Comparison of ENCODE assay signal across 19 cellular contexts in genomic region chr11:623999-624704, GRCh38. TPM values are rescaled to one million over a fixed set of nuclear protein-coding genes. Genes with fewer than 3 reads are reported as not detected.
DNase-seq lines count a peak whose midpoint lies in the region; ATAC-seq and TF ChIP-seq lines count a peak whose summit lies in the region.
"Had no signal": no experiment of that assay in that cellular context is flagged by ENCODE, and none has a peak within 500 bp of the region (broad histone marks: within the 10 kb centered on the region; RNA-seq: fewer than 3 reads in every experiment).

No MANE protein-coding gene starts in this region.

- H3K36me3 ChIP-seq in Caco-2 (ENCODE audit: control insufficient read depth, insufficient read depth, low read length) = no peaks in the 10 kb centered on the region; the same call in 1 of the 2 replicates
- no peaks in the 10 kb centered on the region for H3K36me3 ChIP-seq in endodermal cell (ENCODE audit: control insufficient read depth, insufficient read depth, low read length)
- H3K36me3 ChIP-seq in neuronal stem cell (replicated peaks in 1 of 2; ENCODE audit: control insufficient read depth in 2 of 2, insufficient read depth in 2 of 2, low read length in 2 of 2) = peaks cover 0 to 3% of the 10 kb centered on the region in 2 donors
- no peaks in the 10 kb centered on the region for H3K36me3 ChIP-seq in left ventricle myocardium inferior
- peaks cover 0 to 38% (median 18%) of the 10 kb centered on the region in 4 donors for H3K36me3 ChIP-seq in esophagus muscularis mucosa
- H3K36me3 ChIP-seq: BE2C had no signal

- peak; percentile 49 to 75 for DNase-seq in Caco-2
- DNase-seq in LoVo (ENCODE audit: low spot score) = peak; percentile 63
- DNase-seq in endodermal cell = peak; percentile 47
- DNase-seq in neuronal stem cell (ENCODE audit: low spot score) = no peak
- no peak for DNase-seq in left ventricle myocardium inferior
- DNase-seq in DMS 273 treated with DMSO at 0.1 percent for 48 hours (lab: John Stamatoyannopoulos, UW) = no peak
- DNase-seq in esophagus muscularis mucosa (ENCODE audit: extremely low spot score) = no peak
- DNase-seq: activated CD4-positive, alpha-beta T cell treated with anti-CD3 and anti-CD28 coated beads, Interleukin-2, amount 50 U/mL, for 1 hour; BE2C; effector memory CD4-positive, alpha-beta T cell; naive B cell; NCI-H2227 treated with DMSO at 0.1 percent for 48 hours; stimulated activated CD4-positive, alpha-beta T cell treated with anti-CD3 and anti-CD28 coated beads, Interleukin-2, amount 100 ng/mL, for 24 hours had no signal

- no peak overlapping the region for H2BK12ac ChIP-seq in neuronal stem cell (ENCODE audit: low read length)

- H3K23ac ChIP-seq in neuronal stem cell (ENCODE audit: low read depth, low read length, poor library complexity) = no peak overlapping the region

- WGBS in endodermal cell (ENCODE audit: insufficient coverage in 1 of 2, insufficient read length in 1 of 2), 2 experiments = 91 to 95% methylated on average over 20 to 25 of the region's 25 CpGs
- WGBS in neuronal stem cell (ENCODE audit: extremely low coverage in 2 of 2, insufficient read length in 2 of 2, insufficient replicate concordance in 1 of 2), 2 donors = no CpG with 5 or more reads among the region's 25 CpGs
- 91% methylated on average over 8 of the region's 25 CpGs for WGBS in esophagus muscularis mucosa

- H3K27me3 ChIP-seq in Caco-2 (replicated peaks; ENCODE audit: control insufficient read depth, insufficient read depth, low read length) (no peaks in the 10 kb centered on the region), endodermal cell (ENCODE audit: control insufficient read depth, insufficient read depth, low read length, poor library complexity, severe bottlenecking) (peaks cover 12% of the 10 kb centered on the region), neuronal stem cell (ENCODE audit: control insufficient read depth in 3 of 3, insufficient read depth in 3 of 3, low read depth in 1 of 3, low read length in 3 of 3) (peaks cover 0 to 11% (median 0%) of the 10 kb centered on the region in 3 experiments), left ventricle myocardium inferior (ENCODE audit: low read depth) (peaks cover 29% of the 10 kb centered on the region), esophagus muscularis mucosa (peaks cover 0 to 40% (median 2%) of the 10 kb centered on the region in 4 donors)
- H3K27me3 ChIP-seq: BE2C had no signal

- no peak overlapping the region for H4K8ac ChIP-seq in neuronal stem cell (ENCODE audit: low read depth, low read length)

- H2BK15ac ChIP-seq in neuronal stem cell (ENCODE audit: low read length) = no peak overlapping the region

- H3K9ac ChIP-seq in endodermal cell (ENCODE audit: extremely low read depth, low read length, poor library complexity, severe bottlenecking) = no peak overlapping the region
- peak overlapping the region; percentile 50 for H3K9ac ChIP-seq in neuronal stem cell (ENCODE audit: low read depth, low read length, poor library complexity)

- H3K9me3 ChIP-seq in Caco-2 (no peaks in the 10 kb centered on the region), endodermal cell (ENCODE audit: control insufficient read depth, low read length) (no peaks in the 10 kb centered on the region), neuronal stem cell (replicated peaks in 1 of 2; ENCODE audit: control insufficient read depth in 2 of 2, insufficient read depth in 1 of 2, low read depth in 1 of 2, low read length in 2 of 2) (peaks cover 0 to 2% of the 10 kb centered on the region in 2 donors), left ventricle myocardium inferior (replicated peaks) (no peaks in the 10 kb centered on the region), esophagus muscularis mucosa (no peaks in the 10 kb centered on the region)
- H3K9me3 ChIP-seq: BE2C had no signal

- H3K4me1 Mint-ChIP-seq in Caco-2 (ENCODE audit: low read depth, unreplicated experiment) = peaks cover 14% of the 10 kb centered on the region
- no peaks in the 10 kb centered on the region for H3K4me1 Mint-ChIP-seq in endodermal cell

- H3K4me3 ChIP-seq in Caco-2 (ENCODE audit: low read depth, low read length) = peak overlapping the region; percentile 54
- no peak overlapping the region for H3K4me3 ChIP-seq in endodermal cell (ENCODE audit: low read length)
- H3K4me3 ChIP-seq in neuronal stem cell (ENCODE audit: low read length in 2 of 2) = no peak overlapping the region
- H3K4me3 ChIP-seq in left ventricle myocardium inferior = no peak overlapping the region
- H3K4me3 ChIP-seq in esophagus muscularis mucosa = no peak overlapping the region

- POLR2A ChIA-PET in Caco-2 (lab: Charles Lee) = no interaction called here

- H3K27ac ChIP-seq in endodermal cell (ENCODE audit: low read depth, low read length) (no peak overlapping the region), neuronal stem cell (replicated peaks; ENCODE audit: low read length) (no peak overlapping the region), left ventricle myocardium inferior (replicated peaks) (no peak overlapping the region), esophagus muscularis mucosa (replicated peaks in 1 of 4) (no peak overlapping the region)

- H3K4me2 ChIP-seq in neuronal stem cell (ENCODE audit: insufficient read depth, low read length, poor library complexity, severe bottlenecking) = no peak overlapping the region

- peaks cover 25% of the 10 kb centered on the region for H3K4me1 ChIP-seq in Caco-2
- H3K4me1 ChIP-seq in endodermal cell (ENCODE audit: control insufficient read depth, insufficient read depth, low read length) = no peaks in the 10 kb centered on the region
- peaks cover 0 to 1% of the 10 kb centered on the region in 2 donors for H3K4me1 ChIP-seq in neuronal stem cell (ENCODE audit: control insufficient read depth in 2 of 2, insufficient read depth in 1 of 2, low read depth in 1 of 2, low read length in 2 of 2)
- peaks cover 15% of the 10 kb centered on the region for H3K4me1 ChIP-seq in left ventricle myocardium inferior
- H3K4me1 ChIP-seq in esophagus muscularis mucosa = peaks cover 2 to 37% (median 18%) of the 10 kb centered on the region in 4 donors
- H3K4me1 ChIP-seq: BE2C had no signal

- H3K27me3 Mint-ChIP-seq in Caco-2 (ENCODE audit: insufficient read depth, unreplicated experiment) = no peaks in the 10 kb centered on the region
- H3K27me3 Mint-ChIP-seq in endodermal cell (ENCODE audit: insufficient read depth) = peaks cover 20% of the 10 kb centered on the region

- H2AK5ac ChIP-seq in neuronal stem cell (ENCODE audit: low read depth, low read length) = peak overlapping the region; percentile 75

- TF ChIP-seq EP300 in esophagus muscularis mucosa (IDR thresholded peaks at IDR 0.05) = no peak

- no peaks in the 10 kb centered on the region for H3K79me1 ChIP-seq in neuronal stem cell (ENCODE audit: low read depth, low read length)

- H3K9me3 Mint-ChIP-seq in Caco-2 (ENCODE audit: unreplicated experiment) (peaks cover 11% of the 10 kb centered on the region), endodermal cell (peaks cover 5% of the 10 kb centered on the region)
- H3K9me3 Mint-ChIP-seq: activated T-helper 2 cell treated with anti-CD3 and anti-CD28 coated beads, Interferon-gamma antibody, Interleukin-2, Interleukin-4, amounts not matched to agents 10 μg/mL and 5 μg/mL and 100 μg/mL, durations not matched to agents 14 hours and 24 hours and 36 hours; naive B cell; type B pancreatic cell had no signal

- H3K4ac ChIP-seq in neuronal stem cell (ENCODE audit: low read length) = no peak overlapping the region

- H2AFZ ChIP-seq in neuronal stem cell (ENCODE audit: low read length) = no peak overlapping the region

- no peak for TF ChIP-seq POLR2A in esophagus muscularis mucosa (IDR thresholded peaks at IDR 0.05; ENCODE audit: low read depth)

- H3K27ac Mint-ChIP-seq in Caco-2 (ENCODE audit: unreplicated experiment) (peak overlapping the region; percentile 32), endodermal cell (no peak overlapping the region)
- H3K27ac Mint-ChIP-seq: activated T-helper 2 cell treated with anti-CD3 and anti-CD28 coated beads, Interferon-gamma antibody, Interleukin-2, Interleukin-4, amounts not matched to agents 10 μg/mL and 5 μg/mL and 100 μg/mL, durations not matched to agents 14 hours and 24 hours and 36 hours; naive B cell had no signal

- no peak overlapping the region for H2BK120ac ChIP-seq in neuronal stem cell (ENCODE audit: low read depth, low read length)

- H3K36me3 Mint-ChIP-seq in Caco-2 (ENCODE audit: insufficient read depth, unreplicated experiment) = peaks cover 61% of the 10 kb centered on the region
- peaks cover 6% of the 10 kb centered on the region for H3K36me3 Mint-ChIP-seq in endodermal cell (ENCODE audit: low read depth)
- H3K36me3 Mint-ChIP-seq: naive B cell had no signal

- H2BK5ac ChIP-seq in neuronal stem cell (ENCODE audit: low read length) = peak overlapping the region; percentile 82

- BruUV-seq in Caco-2 (replicated peaks; lab: Mats Ljungman, UMichigan) = TSS peak; percentile 57

- intact Hi-C loops in Caco-2 (cut with micrococcal nuclease; ENCODE audit: unreplicated experiment) (loop anchor here (1.0 kb wide), 1 partner anchor 9 kb away; the partner anchor contains the start of gene IRF7), left ventricle myocardium inferior (cut with micrococcal nuclease) (no loop called here), esophagus muscularis mucosa (cut with DNase I) (no loop called here)

- H3K18ac ChIP-seq in neuronal stem cell (ENCODE audit: low read length) = no peak overlapping the region

- CTCF ChIA-PET in Caco-2 (lab: Charles Lee) = interaction anchor here (0.7 kb wide), 1 partner anchor 51 kb away, joined by 9 read pairs; no protein-coding TSS in a partner anchor

- TF ChIP-seq CTCF in Caco-2 (IDR thresholded peaks at IDR 0.05; ENCODE audit: insufficient read depth in 1 of 2, low read depth in 1 of 2, low read length in 1 of 2, severe bottlenecking in 1 of 2, unreplicated experiment in 1 of 2) (no peak), endodermal cell (conservative IDR thresholded peaks at IDR 0.05) (no peak), left ventricle myocardium inferior (IDR thresholded peaks at IDR 0.05; ENCODE audit: borderline replicate concordance) (no peak), esophagus muscularis mucosa (IDR thresholded peaks at IDR 0.05) (no peak)

- no peak overlapping the region for H3K14ac ChIP-seq in neuronal stem cell (ENCODE audit: low read length)

- H4K91ac ChIP-seq in neuronal stem cell (ENCODE audit: low read depth, low read length, poor library complexity) = no peak overlapping the region

- ATAC-seq in HG03469 (IDR thresholded peaks at IDR 0.05; ENCODE audit: unreplicated experiment) = no peak

- H3K4me3 Mint-ChIP-seq in Caco-2 (ENCODE audit: unreplicated experiment) = peak overlapping the region; percentile 69
- H3K4me3 Mint-ChIP-seq in endodermal cell = no peak overlapping the region
- H3K4me3 Mint-ChIP-seq: naive B cell, type B pancreatic cell had no signal

RNA-seq across cellular contexts. Expression of gene CDHR5, which starts 0.6 kb away (rescaled TPM):
- total RNA-seq in Caco-2 (2022) (30.2 and 42.0 TPM in 2 replicates), endodermal cell (under 1 TPM; 0.13 to 0.27 TPM), left ventricle myocardium inferior (not detected), esophagus muscularis mucosa (1 to 10 TPM in 1 of 4 donors, not detected in 3; 1.3 TPM)
- polyA plus RNA-seq in endodermal cell (2013, experiment 1 of 2) = not detected
- not detected for polyA plus RNA-seq in endodermal cell (2013, experiment 2 of 2)
- not detected for polyA plus RNA-seq in neuronal stem cell (2013, experiment 1 of 2)
- polyA plus RNA-seq in neuronal stem cell (2013, experiment 2 of 2) = not detected
- total RNA-seq: activated T-helper 2 cell treated with anti-CD3 and anti-CD28 coated beads, Interferon-gamma antibody, Interleukin-2, Interleukin-4, amounts not matched to agents 10 μg/mL and 5 μg/mL and 100 μg/mL, durations not matched to agents 14 hours and 24 hours and 36 hours; glomerular endothelial cell; pulmonary artery endothelial cell; T-helper 1 cell treated with Interleukin-12 subunit alpha and Interleukin-12 subunit beta and Interleukin-4 antibody, amounts not matched to agents 30 ng/mL and 1 ng/mL, for 36 hours had no signal

RNA-seq across cellular contexts. Expression of gene SCT, which starts 2.8 kb away (rescaled TPM):
- total RNA-seq in Caco-2 (2022) (not detected in 2 replicates), endodermal cell (1 to 10 TPM; 3.9 to 6.1 TPM), left ventricle myocardium inferior (not detected), esophagus muscularis mucosa (not detected)
- polyA plus RNA-seq in endodermal cell (2013, experiment 1 of 2) = not detected
- polyA plus RNA-seq in endodermal cell (2013, experiment 2 of 2) = not detected
- polyA plus RNA-seq in neuronal stem cell (2013, experiment 1 of 2) = not detected
- not detected for polyA plus RNA-seq in neuronal stem cell (2013, experiment 2 of 2)
- total RNA-seq: activated T-helper 2 cell treated with anti-CD3 and anti-CD28 coated beads, Interferon-gamma antibody, Interleukin-2, Interleukin-4, amounts not matched to agents 10 μg/mL and 5 μg/mL and 100 μg/mL, durations not matched to agents 14 hours and 24 hours and 36 hours; glomerular endothelial cell; pulmonary artery endothelial cell; T-helper 1 cell treated with Interleukin-12 subunit alpha and Interleukin-12 subunit beta and Interleukin-4 antibody, amounts not matched to agents 30 ng/mL and 1 ng/mL, for 36 hours had no signal

RNA-seq across cellular contexts. Expression of gene IRF7, which starts 8.4 kb away (rescaled TPM):
- total RNA-seq in Caco-2 (2022) (27.2 and 31.2 TPM in 2 replicates), endodermal cell (10 to 100 TPM in 1 of 2 donors, 1 to 10 TPM in 1; 9.3 to 16.8 TPM), left ventricle myocardium inferior (10.3 TPM), esophagus muscularis mucosa (10 to 100 TPM; 11.3 to 39.6 (median 14.2) TPM)
- polyA plus RNA-seq in endodermal cell (2013, experiment 1 of 2) = 12.8 TPM
- 12.0 TPM for polyA plus RNA-seq in endodermal cell (2013, experiment 2 of 2)
- polyA plus RNA-seq in neuronal stem cell (2013, experiment 1 of 2) = 5.5 TPM
- 5.1 TPM for polyA plus RNA-seq in neuronal stem cell (2013, experiment 2 of 2)

RNA-seq across cellular contexts. Expression of gene DRD4, which starts 12.9 kb away (rescaled TPM):
- 1.0 and 1.1 TPM in 2 replicates for total RNA-seq in Caco-2 (2022)
- 1 to 10 TPM; 1.8 to 2.7 TPM for total RNA-seq in endodermal cell
- polyA plus RNA-seq in endodermal cell (2013, experiment 1 of 2) = 2.9 TPM
- polyA plus RNA-seq in endodermal cell (2013, experiment 2 of 2) = 2.5 TPM
- 15.1 TPM for polyA plus RNA-seq in neuronal stem cell (2013, experiment 1 of 2)
- polyA plus RNA-seq in neuronal stem cell (2013, experiment 2 of 2) = 15.5 TPM
- 0.22 TPM for total RNA-seq in left ventricle myocardium inferior
- 1 to 10 TPM in 1 of 4 donors, under 1 TPM in 2, not detected in 1; 0.26 to 1.1 (median 0.42) TPM for total RNA-seq in esophagus muscularis mucosa
- total RNA-seq: glomerular endothelial cell, pulmonary artery endothelial cell had no signal

RNA-seq across cellular contexts. Expression of gene PHRF1, which starts 47.9 kb away (rescaled TPM):
- total RNA-seq in Caco-2 (2022) (43.9 and 46.8 TPM in 2 replicates), endodermal cell (10 to 100 TPM; 43.4 to 48.0 TPM), left ventricle myocardium inferior (17.7 TPM), esophagus muscularis mucosa (10 to 100 TPM; 24.5 to 38.2 (median 28.7) TPM)
- polyA plus RNA-seq in endodermal cell (2013, experiment 1 of 2) = 23.9 TPM
- polyA plus RNA-seq in endodermal cell (2013, experiment 2 of 2) = 22.0 TPM
- polyA plus RNA-seq in neuronal stem cell (2013, experiment 1 of 2) = 13.1 TPM
- 12.9 TPM for polyA plus RNA-seq in neuronal stem cell (2013, experiment 2 of 2)

Comparison
In these comparisons a context has a peak if more than half of its experiments do, and no peak if none do; other contexts are left out.
1. DNase-seq: peak in Caco-2 (2 of 2), LoVo (single experiment) and endodermal cell (single experiment); none in neuronal stem cell (single experiment), left ventricle myocardium inferior (single experiment), DMS 273 treated with DMSO at 0.1 percent for 48 hours (single experiment) and esophagus muscularis mucosa (single experiment).
2. RNA of gene CDHR5, which starts 0.6 kb away (total RNA-seq): 30.2 to 42.0 TPM in Caco-2; 0.13 to 0.27 TPM in endodermal cell, not detected in left ventricle myocardium inferior (single experiment) and 1.3 TPM in esophagus muscularis mucosa; every median in the first group is over 10 times any median in the second.